1 cellular context compared by ENCODE assay signal in the genomic region with DNA sequence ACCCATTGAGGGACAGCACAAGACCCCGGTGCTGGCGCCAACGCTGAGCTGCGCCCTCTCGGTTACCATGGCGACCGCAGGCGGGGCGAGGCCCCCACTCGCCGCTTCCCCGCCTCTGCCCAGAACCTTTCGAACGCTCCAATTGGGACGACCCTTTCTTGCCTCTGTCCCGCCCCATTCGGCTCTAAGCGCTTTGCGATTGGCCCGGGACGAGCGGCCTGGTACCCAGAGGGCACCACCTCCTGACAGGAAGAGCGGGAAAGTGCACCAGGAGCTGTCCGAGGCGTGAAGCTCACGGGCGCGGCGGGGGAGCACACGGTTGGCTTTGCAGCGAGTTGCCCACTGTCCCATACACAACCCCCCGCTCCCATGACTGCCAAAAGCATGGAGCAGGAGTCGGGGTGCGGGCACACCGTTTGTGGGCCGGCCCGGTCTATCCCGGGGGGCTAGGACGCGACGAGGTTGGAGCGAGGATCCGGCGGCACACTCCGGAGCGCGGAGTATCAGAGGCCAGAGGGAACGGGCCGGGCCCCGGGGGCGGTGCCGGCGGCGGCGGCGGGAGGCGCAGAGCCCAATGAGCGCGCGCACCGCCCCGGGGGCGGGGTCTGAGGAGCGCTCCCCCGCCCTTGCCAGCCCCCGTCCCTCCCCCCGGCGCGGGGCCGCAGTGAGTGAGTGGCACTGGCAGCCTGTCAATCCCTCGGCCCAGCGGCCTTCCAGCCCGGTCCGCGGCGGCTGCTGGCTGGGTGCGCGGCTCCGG.
TF ChIP-seq lines count a peak whose summit lies in the region.

No MANE protein-coding gene starts in this region.

TF ChIP-seq in K562, 482 proteins besides CTCF, POLR2A, EP300 and RAD21 (continued from another document and continues in another):
- TF ChIP-seq, protein P1, sequence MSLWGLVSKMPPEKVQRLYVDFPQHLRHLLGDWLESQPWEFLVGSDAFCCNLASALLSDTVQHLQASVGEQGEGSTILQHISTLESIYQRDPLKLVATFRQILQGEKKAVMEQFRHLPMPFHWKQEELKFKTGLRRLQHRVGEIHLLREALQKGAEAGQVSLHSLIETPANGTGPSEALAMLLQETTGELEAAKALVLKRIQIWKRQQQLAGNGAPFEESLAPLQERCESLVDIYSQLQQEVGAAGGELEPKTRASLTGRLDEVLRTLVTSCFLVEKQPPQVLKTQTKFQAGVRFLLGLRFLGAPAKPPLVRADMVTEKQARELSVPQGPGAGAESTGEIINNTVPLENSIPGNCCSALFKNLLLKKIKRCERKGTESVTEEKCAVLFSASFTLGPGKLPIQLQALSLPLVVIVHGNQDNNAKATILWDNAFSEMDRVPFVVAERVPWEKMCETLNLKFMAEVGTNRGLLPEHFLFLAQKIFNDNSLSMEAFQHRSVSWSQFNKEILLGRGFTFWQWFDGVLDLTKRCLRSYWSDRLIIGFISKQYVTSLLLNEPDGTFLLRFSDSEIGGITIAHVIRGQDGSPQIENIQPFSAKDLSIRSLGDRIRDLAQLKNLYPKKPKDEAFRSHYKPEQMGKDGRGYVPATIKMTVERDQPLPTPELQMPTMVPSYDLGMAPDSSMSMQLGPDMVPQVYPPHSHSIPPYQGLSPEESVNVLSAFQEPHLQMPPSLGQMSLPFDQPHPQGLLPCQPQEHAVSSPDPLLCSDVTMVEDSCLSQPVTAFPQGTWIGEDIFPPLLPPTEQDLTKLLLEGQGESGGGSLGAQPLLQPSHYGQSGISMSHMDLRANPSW (CRISPR knock-in tag; IDR thresholded peaks at IDR 0.05): no peak
- TF ChIP-seq, protein P2, sequence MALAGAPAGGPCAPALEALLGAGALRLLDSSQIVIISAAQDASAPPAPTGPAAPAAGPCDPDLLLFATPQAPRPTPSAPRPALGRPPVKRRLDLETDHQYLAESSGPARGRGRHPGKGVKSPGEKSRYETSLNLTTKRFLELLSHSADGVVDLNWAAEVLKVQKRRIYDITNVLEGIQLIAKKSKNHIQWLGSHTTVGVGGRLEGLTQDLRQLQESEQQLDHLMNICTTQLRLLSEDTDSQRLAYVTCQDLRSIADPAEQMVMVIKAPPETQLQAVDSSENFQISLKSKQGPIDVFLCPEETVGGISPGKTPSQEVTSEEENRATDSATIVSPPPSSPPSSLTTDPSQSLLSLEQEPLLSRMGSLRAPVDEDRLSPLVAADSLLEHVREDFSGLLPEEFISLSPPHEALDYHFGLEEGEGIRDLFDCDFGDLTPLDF (CRISPR knock-in tag; IDR thresholded peaks at IDR 0.05): no peak
- TF ChIP-seq NCOA6 (IDR thresholded peaks at IDR 0.05) (no peak), PHF20 (IDR thresholded peaks at IDR 0.05; ENCODE audit: partially characterized antibody) (peak; percentile 19), HMGN3 (IDR thresholded peaks at IDR 0.05; ENCODE audit: borderline replicate concordance, extremely low read depth, insufficient read length, low read depth, low read length) (peak; percentile 11), ZFP1 (CRISPR knock-in tag; IDR thresholded peaks at IDR 0.05) (no peak), ZNF232 (CRISPR knock-in tag; IDR thresholded peaks at IDR 0.05) (peak; percentile 65; the same call in 1 of the 2 replicates), MXI1 (IDR thresholded peaks at IDR 0.05; ENCODE audit: low read depth, low read length) (no peak), CHD2 (IDR thresholded peaks at IDR 0.05; ENCODE audit: low read depth, low read length) (no peak), NR2C1 (IDR thresholded peaks at IDR 0.05) (no peak), NR2C1 (tag; IDR thresholded peaks at IDR 0.05) (no peak), NR3C1 (CRISPR knock-in tag; IDR thresholded peaks at IDR 0.05) (0 out of 2 replicates have a peak, but pooled peaks have one; percentile 61), ZNF324 (CRISPR knock-in tag; IDR thresholded peaks at IDR 0.05) (no peak), ZNF668 (CRISPR knock-in tag; IDR thresholded peaks at IDR 0.05) (no peak), MCM7 (IDR thresholded peaks at IDR 0.05) (no peak), MYBL2 (IDR thresholded peaks at IDR 0.05; ENCODE audit: low read depth) (0 out of 2 replicates have a peak, but pooled peaks have one; percentile 19), MYBL2 (CRISPR knock-in tag; IDR thresholded peaks at IDR 0.05; ENCODE audit: borderline replicate concordance) (no peak), SMAD4 (CRISPR knock-in tag; conservative IDR thresholded peaks at IDR 0.05) (peak; percentile 48; the same call in 1 of the 2 replicates), ARID2 (IDR thresholded peaks at IDR 0.05) (no peak), ZKSCAN1 (IDR thresholded peaks at IDR 0.05; ENCODE audit: low read depth, low read length) (no peak), DPF2 (IDR thresholded peaks at IDR 0.05) (peak; percentile 21; the same call in 1 of the 2 replicates), MED1 (CRISPR knock-in tag; IDR thresholded peaks at IDR 0.05; ENCODE audit: borderline replicate concordance) (no peak), SRSF7 (optimal IDR thresholded peaks at IDR 0.05; ENCODE audit: low read depth, low read length) (no peak), TEAD4 (IDR thresholded peaks at IDR 0.05; ENCODE audit: low read length) (no peak), TEAD4 (CRISPR knock-in tag; IDR thresholded peaks at IDR 0.05; ENCODE audit: borderline replicate concordance) (no peak), DMBX1 (CRISPR knock-in tag; IDR thresholded peaks at IDR 0.05; ENCODE audit: borderline replicate concordance) (peak; percentile 26; the same call in 1 of the 2 replicates), ZC3H11A (IDR thresholded peaks at IDR 0.05; ENCODE audit: low read depth, low read length) (no peak), TARDBP (IDR thresholded peaks at IDR 0.05) (no peak), NFIX (CRISPR knock-in tag; IDR thresholded peaks at IDR 0.05; ENCODE audit: low read depth) (no peak), GABPA (tag; conservative IDR thresholded peaks at IDR 0.05; ENCODE audit: low read depth) (peak; percentile 15; the same call in 1 of the 2 replicates), ZNF77 (CRISPR knock-in tag; IDR thresholded peaks at IDR 0.05) (no peak), HIVEP1 (CRISPR knock-in tag; IDR thresholded peaks at IDR 0.05) (no peak)
- TF ChIP-seq, protein P3, sequence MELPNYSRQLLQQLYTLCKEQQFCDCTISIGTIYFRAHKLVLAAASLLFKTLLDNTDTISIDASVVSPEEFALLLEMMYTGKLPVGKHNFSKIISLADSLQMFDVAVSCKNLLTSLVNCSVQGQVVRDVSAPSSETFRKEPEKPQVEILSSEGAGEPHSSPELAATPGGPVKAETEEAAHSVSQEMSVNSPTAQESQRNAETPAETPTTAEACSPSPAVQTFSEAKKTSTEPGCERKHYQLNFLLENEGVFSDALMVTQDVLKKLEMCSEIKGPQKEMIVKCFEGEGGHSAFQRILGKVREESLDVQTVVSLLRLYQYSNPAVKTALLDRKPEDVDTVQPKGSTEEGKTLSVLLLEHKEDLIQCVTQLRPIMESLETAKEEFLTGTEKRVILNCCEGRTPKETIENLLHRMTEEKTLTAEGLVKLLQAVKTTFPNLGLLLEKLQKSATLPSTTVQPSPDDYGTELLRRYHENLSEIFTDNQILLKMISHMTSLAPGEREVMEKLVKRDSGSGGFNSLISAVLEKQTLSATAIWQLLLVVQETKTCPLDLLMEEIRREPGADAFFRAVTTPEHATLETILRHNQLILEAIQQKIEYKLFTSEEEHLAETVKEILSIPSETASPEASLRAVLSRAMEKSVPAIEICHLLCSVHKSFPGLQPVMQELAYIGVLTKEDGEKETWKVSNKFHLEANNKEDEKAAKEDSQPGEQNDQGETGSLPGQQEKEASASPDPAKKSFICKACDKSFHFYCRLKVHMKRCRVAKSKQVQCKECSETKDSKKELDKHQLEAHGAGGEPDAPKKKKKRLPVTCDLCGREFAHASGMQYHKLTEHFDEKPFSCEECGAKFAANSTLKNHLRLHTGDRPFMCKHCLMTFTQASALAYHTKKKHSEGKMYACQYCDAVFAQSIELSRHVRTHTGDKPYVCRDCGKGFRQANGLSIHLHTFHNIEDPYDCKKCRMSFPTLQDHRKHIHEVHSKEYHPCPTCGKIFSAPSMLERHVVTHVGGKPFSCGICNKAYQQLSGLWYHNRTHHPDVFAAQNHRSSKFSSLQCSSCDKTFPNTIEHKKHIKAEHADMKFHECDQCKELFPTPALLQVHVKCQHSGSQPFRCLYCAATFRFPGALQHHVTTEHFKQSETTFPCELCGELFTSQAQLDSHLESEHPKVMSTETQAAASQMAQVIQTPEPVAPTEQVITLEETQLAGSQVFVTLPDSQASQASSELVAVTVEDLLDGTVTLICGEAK (IDR thresholded peaks at IDR 0.05): no peak
- TF ChIP-seq, protein P3 (CRISPR knock-in tag; IDR thresholded peaks at IDR 0.05): no peak
- TF ChIP-seq, protein P4, sequence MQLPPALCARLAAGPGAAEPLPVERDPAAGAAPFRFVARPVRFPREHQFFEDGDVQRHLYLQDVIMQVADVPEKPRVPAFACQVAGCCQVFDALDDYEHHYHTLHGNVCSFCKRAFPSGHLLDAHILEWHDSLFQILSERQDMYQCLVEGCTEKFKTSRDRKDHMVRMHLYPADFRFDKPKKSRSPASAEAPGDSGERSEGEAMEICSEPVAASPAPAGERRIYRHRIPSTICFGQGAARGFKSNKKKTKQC (CRISPR knock-in tag; IDR thresholded peaks at IDR 0.05): peak; percentile 84
- TF ChIP-seq, protein P5, sequence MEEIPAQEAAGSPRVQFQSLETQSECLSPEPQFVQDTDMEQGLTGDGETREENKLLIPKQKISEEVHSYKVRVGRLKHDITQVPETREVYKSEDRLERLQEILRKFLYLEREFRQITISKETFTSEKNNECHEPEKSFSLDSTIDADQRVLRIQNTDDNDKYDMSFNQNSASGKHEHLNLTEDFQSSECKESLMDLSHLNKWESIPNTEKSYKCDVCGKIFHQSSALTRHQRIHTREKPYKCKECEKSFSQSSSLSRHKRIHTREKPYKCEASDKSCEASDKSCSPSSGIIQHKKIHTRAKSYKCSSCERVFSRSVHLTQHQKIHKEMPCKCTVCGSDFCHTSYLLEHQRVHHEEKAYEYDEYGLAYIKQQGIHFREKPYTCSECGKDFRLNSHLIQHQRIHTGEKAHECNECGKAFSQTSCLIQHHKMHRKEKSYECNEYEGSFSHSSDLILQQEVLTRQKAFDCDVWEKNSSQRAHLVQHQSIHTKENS (CRISPR knock-in tag; IDR thresholded peaks at IDR 0.05): no peak
- TF ChIP-seq, protein P6, sequence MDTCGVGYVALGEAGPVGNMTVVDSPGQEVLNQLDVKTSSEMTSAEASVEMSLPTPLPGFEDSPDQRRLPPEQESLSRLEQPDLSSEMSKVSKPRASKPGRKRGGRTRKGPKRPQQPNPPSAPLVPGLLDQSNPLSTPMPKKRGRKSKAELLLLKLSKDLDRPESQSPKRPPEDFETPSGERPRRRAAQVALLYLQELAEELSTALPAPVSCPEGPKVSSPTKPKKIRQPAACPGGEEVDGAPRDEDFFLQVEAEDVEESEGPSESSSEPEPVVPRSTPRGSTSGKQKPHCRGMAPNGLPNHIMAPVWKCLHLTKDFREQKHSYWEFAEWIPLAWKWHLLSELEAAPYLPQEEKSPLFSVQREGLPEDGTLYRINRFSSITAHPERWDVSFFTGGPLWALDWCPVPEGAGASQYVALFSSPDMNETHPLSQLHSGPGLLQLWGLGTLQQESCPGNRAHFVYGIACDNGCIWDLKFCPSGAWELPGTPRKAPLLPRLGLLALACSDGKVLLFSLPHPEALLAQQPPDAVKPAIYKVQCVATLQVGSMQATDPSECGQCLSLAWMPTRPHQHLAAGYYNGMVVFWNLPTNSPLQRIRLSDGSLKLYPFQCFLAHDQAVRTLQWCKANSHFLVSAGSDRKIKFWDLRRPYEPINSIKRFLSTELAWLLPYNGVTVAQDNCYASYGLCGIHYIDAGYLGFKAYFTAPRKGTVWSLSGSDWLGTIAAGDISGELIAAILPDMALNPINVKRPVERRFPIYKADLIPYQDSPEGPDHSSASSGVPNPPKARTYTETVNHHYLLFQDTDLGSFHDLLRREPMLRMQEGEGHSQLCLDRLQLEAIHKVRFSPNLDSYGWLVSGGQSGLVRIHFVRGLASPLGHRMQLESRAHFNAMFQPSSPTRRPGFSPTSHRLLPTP (IDR thresholded peaks at IDR 0.05; ENCODE audit: borderline replicate concordance, extremely low read depth, insufficient read length): no peak
- TF ChIP-seq, protein P7, sequence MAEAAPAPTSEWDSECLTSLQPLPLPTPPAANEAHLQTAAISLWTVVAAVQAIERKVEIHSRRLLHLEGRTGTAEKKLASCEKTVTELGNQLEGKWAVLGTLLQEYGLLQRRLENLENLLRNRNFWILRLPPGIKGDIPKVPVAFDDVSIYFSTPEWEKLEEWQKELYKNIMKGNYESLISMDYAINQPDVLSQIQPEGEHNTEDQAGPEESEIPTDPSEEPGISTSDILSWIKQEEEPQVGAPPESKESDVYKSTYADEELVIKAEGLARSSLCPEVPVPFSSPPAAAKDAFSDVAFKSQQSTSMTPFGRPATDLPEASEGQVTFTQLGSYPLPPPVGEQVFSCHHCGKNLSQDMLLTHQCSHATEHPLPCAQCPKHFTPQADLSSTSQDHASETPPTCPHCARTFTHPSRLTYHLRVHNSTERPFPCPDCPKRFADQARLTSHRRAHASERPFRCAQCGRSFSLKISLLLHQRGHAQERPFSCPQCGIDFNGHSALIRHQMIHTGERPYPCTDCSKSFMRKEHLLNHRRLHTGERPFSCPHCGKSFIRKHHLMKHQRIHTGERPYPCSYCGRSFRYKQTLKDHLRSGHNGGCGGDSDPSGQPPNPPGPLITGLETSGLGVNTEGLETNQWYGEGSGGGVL (CRISPR knock-in tag; IDR thresholded peaks at IDR 0.05): no peak
